In genomic region chr1:220689696-220690095, GRCh38 we compare ENCODE assay signal across 8 cellular contexts. TPM values are rescaled to one million over a fixed set of nuclear protein-coding genes. Genes with fewer than 3 reads are reported as not detected.
DNase-seq lines count a peak whose midpoint lies in the region; ATAC-seq, FAIRE-seq and TF ChIP-seq lines count a peak whose summit lies in the region.

No MANE protein-coding gene starts in this region.

- H3K4me3 ChIP-seq in WERI-Rb-1 (ENCODE audit: low read depth, low read length): peak overlapping the region; percentile 66
- peak overlapping the region; percentile 60 for H3K4me3 ChIP-seq in fibroblast of villous mesenchyme (ENCODE audit: low read depth, low read length)
- peak overlapping the region; percentile 74 for H3K4me3 ChIP-seq in rectal smooth muscle tissue (ENCODE audit: low read length)

- H3K4me1 ChIP-seq in rectal smooth muscle tissue (ENCODE audit: control insufficient read depth, insufficient read depth, low read length): peaks cover 3% of the 10 kb centered on the region

- ATAC-seq in HG03432 (IDR thresholded peaks at IDR 0.05; ENCODE audit: unreplicated experiment): no peak

- peak; percentile 43 for DNase-seq in DMS79 (lab: John Stamatoyannopoulos, UW)
- no peak for DNase-seq in WERI-Rb-1
- no peak for DNase-seq in fibroblast of villous mesenchyme (ENCODE audit: low read depth)
- no peak for DNase-seq in germinal center (ENCODE audit: low spot score)
- no peak for DNase-seq in NCI-H187 (lab: John Stamatoyannopoulos, UW)
- no peak for DNase-seq in D721Med (ENCODE audit: insufficient read length, low spot score)

- FAIRE-seq in D721Med (lab: Jason Lieb, UNC): no peak

- no peak for TF ChIP-seq CTCF in WERI-Rb-1 (IDR thresholded peaks at IDR 0.05; ENCODE audit: low read depth, low read length)
- TF ChIP-seq CTCF in fibroblast of villous mesenchyme (IDR thresholded peaks at IDR 0.05; ENCODE audit: insufficient read depth, low read depth, low read length): no peak
- no peak for TF ChIP-seq CTCF in D721Med (IDR thresholded peaks at IDR 0.05; ENCODE audit: insufficient read depth, missing control alignments)

- H3K27ac ChIP-seq in WERI-Rb-1 (no peak overlapping the region), rectal smooth muscle tissue (ENCODE audit: low read depth, low read length) (no peak overlapping the region)

- no peak overlapping the region for H3K9ac ChIP-seq in rectal smooth muscle tissue (ENCODE audit: low read length)

- no peaks in the 10 kb centered on the region for H3K36me3 ChIP-seq in WERI-Rb-1
- H3K36me3 ChIP-seq in rectal smooth muscle tissue (ENCODE audit: control insufficient read depth, insufficient read depth, low read length): no peaks in the 10 kb centered on the region

- no peaks in the 10 kb centered on the region for H3K27me3 ChIP-seq in WERI-Rb-1 (ENCODE audit: insufficient read depth, low read depth, severe bottlenecking)
- H3K27me3 ChIP-seq in rectal smooth muscle tissue (ENCODE audit: control insufficient read depth, insufficient read depth, low read length): no peaks in the 10 kb centered on the region

- H3K9me3 ChIP-seq in WERI-Rb-1 (ENCODE audit: severe bottlenecking): no peaks in the 10 kb centered on the region

RNA-seq across cellular contexts. Expression of gene C1orf115, which starts 0.5 kb away (rescaled TPM):
- 3.5 and 4.5 TPM in 2 replicates for total RNA-seq in fibroblast of villous mesenchyme

RNA-seq across cellular contexts. Expression of gene MTARC2, which starts 58.4 kb away (rescaled TPM):
- total RNA-seq in fibroblast of villous mesenchyme: 2.2 and 4.2 TPM in 2 replicates
